12 cellular contexts compared by ENCODE assay signal in the genomic region with DNA sequence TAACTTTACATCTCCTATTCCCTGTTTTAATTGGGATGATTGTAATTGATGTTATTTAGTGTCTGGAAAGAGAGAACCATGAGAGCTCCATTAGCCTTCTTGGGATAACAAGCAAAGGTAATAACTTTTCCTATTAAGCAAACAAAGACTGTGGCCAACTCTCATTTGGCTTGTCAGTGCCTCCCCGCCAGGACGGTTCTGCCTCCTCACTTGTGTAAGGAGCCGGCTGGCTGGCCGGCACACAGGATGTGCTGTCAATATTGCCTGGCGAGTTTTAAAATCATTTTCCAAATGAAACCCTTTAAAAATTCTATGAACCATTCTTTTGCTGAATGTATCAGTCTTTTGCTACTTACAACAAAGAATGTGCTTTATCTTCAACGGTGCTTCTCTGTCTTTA.
A peak's percentile ranks its signal among the peaks of the same experiment; 100 is the strongest.
DNase-seq lines count a peak whose midpoint lies in the region; ATAC-seq lines count a peak whose summit lies in the region.
"Had no signal": no experiment of that assay in that cellular context is flagged by ENCODE, and none has a peak within 500 bp of the region (broad histone marks: within the 10 kb centered on the region; RNA-seq: fewer than 3 reads in every experiment).

No MANE protein-coding gene starts in this region.

- intact Hi-C loops in left cardiac atrium (cut with DNase I): no loop called here
- intact Hi-C loops in Right ventricle myocardium inferior (cut with DNase I): loop anchor here (5.0 kb wide), 1 partner anchor 1113 kb away; no protein-coding TSS in a partner anchor

- no peaks in the 10 kb centered on the region for H3K27me3 Mint-ChIP-seq in T-cell
- H3K27me3 Mint-ChIP-seq: naive thymus-derived CD8-positive, alpha-beta T cell; stimulated activated naive CD8-positive, alpha-beta T cell treated with anti-CD3 and anti-CD28 coated beads, Interleukin-15, amount 100 ng/mL, for 72 hours had no signal

- no peak overlapping the region for H3K27ac Mint-ChIP-seq in T-cell
- H3K27ac Mint-ChIP-seq: activated CD8-positive, alpha-beta T cell treated with anti-CD3 and anti-CD28 coated beads, Interleukin-2, amount 10 ng/mL, durations not matched to agents 7 days and 5 days; naive thymus-derived CD8-positive, alpha-beta T cell; stimulated activated naive CD8-positive, alpha-beta T cell treated with anti-CD3 and anti-CD28 coated beads, Interleukin-15, amount 100 ng/mL, for 72 hours had no signal

- H3K4me1 Mint-ChIP-seq in T-cell: no peaks in the 10 kb centered on the region
- H3K4me1 Mint-ChIP-seq: naive thymus-derived CD8-positive, alpha-beta T cell; stimulated activated naive CD8-positive, alpha-beta T cell treated with anti-CD3 and anti-CD28 coated beads, Interleukin-15, amount 100 ng/mL, for 72 hours had no signal

- DNase-seq in left cardiac atrium (peak; percentile 17), Right ventricle myocardium inferior (ENCODE audit: missing footprints) (no peak), NCI-H748 (lab: John Stamatoyannopoulos, UW; ENCODE audit: unreplicated experiment) (peak; percentile 79), islet precursor cell (peak; percentile 57), T-cell (no peak)
- DNase-seq in activated naive CD4-positive, alpha-beta T cell (lab: John Stamatoyannopoulos, UW): no peak
- DNase-seq: stimulated activated naive CD8-positive, alpha-beta T cell treated with anti-CD3 and anti-CD28 coated beads, Interleukin-15, amount 100 ng/mL, for 72 hours had no signal

- peak in 1 of 2 donors; percentile 38 for ATAC-seq in left cardiac atrium
- ATAC-seq in Right ventricle myocardium inferior: no peak
- no peak for ATAC-seq in GM18909 (IDR thresholded peaks at IDR 0.05; ENCODE audit: poor library complexity, unreplicated experiment)
- ATAC-seq in T-cell (replicated peaks in 1 of 4): no peak
- no peak for ATAC-seq in HG03521 (IDR thresholded peaks at IDR 0.05; ENCODE audit: unreplicated experiment)
- ATAC-seq: activated CD8-positive, alpha-beta T cell treated with anti-CD3 and anti-CD28 coated beads, Interleukin-2, amount 10 ng/mL, durations not matched to agents 7 days and 5 days; K562; naive thymus-derived CD8-positive, alpha-beta T cell; stimulated activated naive CD8-positive, alpha-beta T cell treated with anti-CD3 and anti-CD28 coated beads, Interleukin-15, amount 100 ng/mL, for 72 hours had no signal

- CTCF ChIA-PET in T-cell (lab: Charles Lee): interaction anchor here (1.1 to 2.0 kb wide), 2 partner anchors 38 to 1113 kb away, joined by 3 to 6 read pairs; no protein-coding TSS in a partner anchor

- H3K36me3 Mint-ChIP-seq in T-cell: no peaks in the 10 kb centered on the region
- H3K36me3 Mint-ChIP-seq: naive thymus-derived CD8-positive, alpha-beta T cell had no signal

- POLR2A ChIA-PET in T-cell (lab: Charles Lee): no interaction called here

- H3K9me3 Mint-ChIP-seq in T-cell: no peaks in the 10 kb centered on the region
- H3K9me3 Mint-ChIP-seq: stimulated activated naive CD8-positive, alpha-beta T cell treated with anti-CD3 and anti-CD28 coated beads, Interleukin-15, amount 100 ng/mL, for 72 hours had no signal

- no peak overlapping the region for H3K4me3 Mint-ChIP-seq in T-cell
- H3K4me3 Mint-ChIP-seq: activated CD8-positive, alpha-beta T cell treated with anti-CD3 and anti-CD28 coated beads, Interleukin-2, amount 10 ng/mL, durations not matched to agents 7 days and 5 days; naive thymus-derived CD8-positive, alpha-beta T cell; stimulated activated naive CD8-positive, alpha-beta T cell treated with anti-CD3 and anti-CD28 coated beads, Interleukin-15, amount 100 ng/mL, for 72 hours had no signal

Comparison
In these comparisons a context has a peak if more than half of its experiments do, and no peak if none do; other contexts are left out.
1. DNase-seq: peak in left cardiac atrium (single experiment), NCI-H748 (single experiment) and islet precursor cell (single experiment); none in Right ventricle myocardium inferior (single experiment), activated naive CD4-positive, alpha-beta T cell (0 of 4) and T-cell (0 of 34).